ENCODE assay signal across 1 cellular context in the genomic region with DNA sequence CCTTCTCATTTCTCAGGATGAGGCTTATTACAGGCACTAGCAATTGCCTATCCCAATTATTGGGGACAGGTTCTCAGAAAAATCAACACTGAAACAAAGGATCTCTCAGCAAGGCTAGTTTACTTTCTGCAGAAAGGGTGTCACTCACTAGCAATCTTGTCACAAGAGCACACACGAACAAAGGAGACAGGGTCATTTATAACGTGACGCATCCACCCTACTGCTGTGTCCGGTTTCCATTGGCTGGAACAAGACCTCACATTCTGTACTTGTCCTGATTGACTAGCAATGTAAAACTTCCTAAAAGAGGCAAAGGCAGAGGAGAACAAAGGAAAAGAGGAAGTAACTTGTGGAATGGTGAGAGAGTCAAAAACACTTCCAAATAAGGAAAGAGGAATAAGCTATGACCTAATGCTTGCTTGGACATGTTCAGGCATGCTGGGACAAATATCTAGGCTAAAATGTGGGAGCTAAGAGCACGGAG.
A peak's percentile ranks its signal among the peaks of the same experiment; 100 is the strongest.
TF ChIP-seq lines count a peak whose summit lies in the region.

No MANE protein-coding gene starts in this region.

TF ChIP-seq in K562, 482 proteins besides CTCF, POLR2A, EP300 and RAD21 (continued from another document and continues in another):
- TF ChIP-seq, protein P1, sequence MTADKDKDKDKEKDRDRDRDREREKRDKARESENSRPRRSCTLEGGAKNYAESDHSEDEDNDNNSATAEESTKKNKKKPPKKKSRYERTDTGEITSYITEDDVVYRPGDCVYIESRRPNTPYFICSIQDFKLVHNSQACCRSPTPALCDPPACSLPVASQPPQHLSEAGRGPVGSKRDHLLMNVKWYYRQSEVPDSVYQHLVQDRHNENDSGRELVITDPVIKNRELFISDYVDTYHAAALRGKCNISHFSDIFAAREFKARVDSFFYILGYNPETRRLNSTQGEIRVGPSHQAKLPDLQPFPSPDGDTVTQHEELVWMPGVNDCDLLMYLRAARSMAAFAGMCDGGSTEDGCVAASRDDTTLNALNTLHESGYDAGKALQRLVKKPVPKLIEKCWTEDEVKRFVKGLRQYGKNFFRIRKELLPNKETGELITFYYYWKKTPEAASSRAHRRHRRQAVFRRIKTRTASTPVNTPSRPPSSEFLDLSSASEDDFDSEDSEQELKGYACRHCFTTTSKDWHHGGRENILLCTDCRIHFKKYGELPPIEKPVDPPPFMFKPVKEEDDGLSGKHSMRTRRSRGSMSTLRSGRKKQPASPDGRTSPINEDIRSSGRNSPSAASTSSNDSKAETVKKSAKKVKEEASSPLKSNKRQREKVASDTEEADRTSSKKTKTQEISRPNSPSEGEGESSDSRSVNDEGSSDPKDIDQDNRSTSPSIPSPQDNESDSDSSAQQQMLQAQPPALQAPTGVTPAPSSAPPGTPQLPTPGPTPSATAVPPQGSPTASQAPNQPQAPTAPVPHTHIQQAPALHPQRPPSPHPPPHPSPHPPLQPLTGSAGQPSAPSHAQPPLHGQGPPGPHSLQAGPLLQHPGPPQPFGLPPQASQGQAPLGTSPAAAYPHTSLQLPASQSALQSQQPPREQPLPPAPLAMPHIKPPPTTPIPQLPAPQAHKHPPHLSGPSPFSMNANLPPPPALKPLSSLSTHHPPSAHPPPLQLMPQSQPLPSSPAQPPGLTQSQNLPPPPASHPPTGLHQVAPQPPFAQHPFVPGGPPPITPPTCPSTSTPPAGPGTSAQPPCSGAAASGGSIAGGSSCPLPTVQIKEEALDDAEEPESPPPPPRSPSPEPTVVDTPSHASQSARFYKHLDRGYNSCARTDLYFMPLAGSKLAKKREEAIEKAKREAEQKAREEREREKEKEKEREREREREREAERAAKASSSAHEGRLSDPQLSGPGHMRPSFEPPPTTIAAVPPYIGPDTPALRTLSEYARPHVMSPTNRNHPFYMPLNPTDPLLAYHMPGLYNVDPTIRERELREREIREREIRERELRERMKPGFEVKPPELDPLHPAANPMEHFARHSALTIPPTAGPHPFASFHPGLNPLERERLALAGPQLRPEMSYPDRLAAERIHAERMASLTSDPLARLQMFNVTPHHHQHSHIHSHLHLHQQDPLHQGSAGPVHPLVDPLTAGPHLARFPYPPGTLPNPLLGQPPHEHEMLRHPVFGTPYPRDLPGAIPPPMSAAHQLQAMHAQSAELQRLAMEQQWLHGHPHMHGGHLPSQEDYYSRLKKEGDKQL (CRISPR knock-in tag; IDR thresholded peaks at IDR 0.05; ENCODE audit: borderline replicate concordance) = no peak
- TF ChIP-seq ZNF12 (CRISPR knock-in tag; IDR thresholded peaks at IDR 0.05) (no peak), E2F8 (IDR thresholded peaks at IDR 0.05; ENCODE audit: low read depth, partially characterized antibody) (no peak), ZNF644 (tag; IDR thresholded peaks at IDR 0.05; ENCODE audit: low read depth) (peak; percentile 55), ZEB2 (IDR thresholded peaks at IDR 0.05) (peak; percentile 93), SMAD2 (IDR thresholded peaks at IDR 0.05; ENCODE audit: low read depth, low read length) (no peak), SUPT5H (IDR thresholded peaks at IDR 0.05) (no peak), PRMT5 (CRISPR knock-in tag; IDR thresholded peaks at IDR 0.05) (no peak), TOE1 (IDR thresholded peaks at IDR 0.05; ENCODE audit: borderline replicate concordance) (no peak), TOE1 (CRISPR knock-in tag; IDR thresholded peaks at IDR 0.05; ENCODE audit: borderline replicate concordance, low read depth) (no peak), HSF4 (CRISPR knock-in tag; IDR thresholded peaks at IDR 0.05; ENCODE audit: borderline replicate concordance) (no peak), ZHX1 (conservative IDR thresholded peaks at IDR 0.05; ENCODE audit: low read length) (no peak), SREBF1 (IDR thresholded peaks at IDR 0.05; ENCODE audit: borderline replicate concordance, low read depth, low read length) (no peak), ZNF184 (CRISPR knock-in tag; IDR thresholded peaks at IDR 0.05) (no peak), SLC30A9 (CRISPR knock-in tag; IDR thresholded peaks at IDR 0.05) (no peak), CBFA2T2 (conservative IDR thresholded peaks at IDR 0.05) (no peak), ARID3B (CRISPR knock-in tag; IDR thresholded peaks at IDR 0.05; ENCODE audit: borderline replicate concordance) (no peak), TFAP4 (CRISPR knock-in tag; IDR thresholded peaks at IDR 0.05; ENCODE audit: borderline replicate concordance) (no peak), ZNF696 (CRISPR knock-in tag; conservative IDR thresholded peaks at IDR 0.05) (no peak), ZNF3 (CRISPR knock-in tag; IDR thresholded peaks at IDR 0.05) (no peak), EZH2 (IDR thresholded peaks at IDR 0.05; ENCODE audit: borderline replicate concordance, low read depth, low read length) (no peak)
- TF ChIP-seq, protein P2, sequence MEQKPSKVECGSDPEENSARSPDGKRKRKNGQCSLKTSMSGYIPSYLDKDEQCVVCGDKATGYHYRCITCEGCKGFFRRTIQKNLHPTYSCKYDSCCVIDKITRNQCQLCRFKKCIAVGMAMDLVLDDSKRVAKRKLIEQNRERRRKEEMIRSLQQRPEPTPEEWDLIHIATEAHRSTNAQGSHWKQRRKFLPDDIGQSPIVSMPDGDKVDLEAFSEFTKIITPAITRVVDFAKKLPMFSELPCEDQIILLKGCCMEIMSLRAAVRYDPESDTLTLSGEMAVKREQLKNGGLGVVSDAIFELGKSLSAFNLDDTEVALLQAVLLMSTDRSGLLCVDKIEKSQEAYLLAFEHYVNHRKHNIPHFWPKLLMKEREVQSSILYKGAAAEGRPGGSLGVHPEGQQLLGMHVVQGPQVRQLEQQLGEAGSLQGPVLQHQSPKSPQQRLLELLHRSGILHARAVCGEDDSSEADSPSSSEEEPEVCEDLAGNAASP (IDR thresholded peaks at IDR 0.05) = no peak
- TF ChIP-seq, protein P3, sequence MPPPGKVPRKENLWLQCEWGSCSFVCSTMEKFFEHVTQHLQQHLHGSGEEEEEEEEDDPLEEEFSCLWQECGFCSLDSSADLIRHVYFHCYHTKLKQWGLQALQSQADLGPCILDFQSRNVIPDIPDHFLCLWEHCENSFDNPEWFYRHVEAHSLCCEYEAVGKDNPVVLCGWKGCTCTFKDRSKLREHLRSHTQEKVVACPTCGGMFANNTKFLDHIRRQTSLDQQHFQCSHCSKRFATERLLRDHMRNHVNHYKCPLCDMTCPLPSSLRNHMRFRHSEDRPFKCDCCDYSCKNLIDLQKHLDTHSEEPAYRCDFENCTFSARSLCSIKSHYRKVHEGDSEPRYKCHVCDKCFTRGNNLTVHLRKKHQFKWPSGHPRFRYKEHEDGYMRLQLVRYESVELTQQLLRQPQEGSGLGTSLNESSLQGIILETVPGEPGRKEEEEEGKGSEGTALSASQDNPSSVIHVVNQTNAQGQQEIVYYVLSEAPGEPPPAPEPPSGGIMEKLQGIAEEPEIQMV (tag; conservative IDR thresholded peaks at IDR 0.05; ENCODE audit: low read depth) = 0 out of 2 replicates have a peak, but pooled peaks have one; percentile 47
- TF ChIP-seq, protein P4, sequence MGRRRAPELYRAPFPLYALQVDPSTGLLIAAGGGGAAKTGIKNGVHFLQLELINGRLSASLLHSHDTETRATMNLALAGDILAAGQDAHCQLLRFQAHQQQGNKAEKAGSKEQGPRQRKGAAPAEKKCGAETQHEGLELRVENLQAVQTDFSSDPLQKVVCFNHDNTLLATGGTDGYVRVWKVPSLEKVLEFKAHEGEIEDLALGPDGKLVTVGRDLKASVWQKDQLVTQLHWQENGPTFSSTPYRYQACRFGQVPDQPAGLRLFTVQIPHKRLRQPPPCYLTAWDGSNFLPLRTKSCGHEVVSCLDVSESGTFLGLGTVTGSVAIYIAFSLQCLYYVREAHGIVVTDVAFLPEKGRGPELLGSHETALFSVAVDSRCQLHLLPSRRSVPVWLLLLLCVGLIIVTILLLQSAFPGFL (CRISPR knock-in tag; IDR thresholded peaks at IDR 0.05) = no peak
- TF ChIP-seq, protein P5, sequence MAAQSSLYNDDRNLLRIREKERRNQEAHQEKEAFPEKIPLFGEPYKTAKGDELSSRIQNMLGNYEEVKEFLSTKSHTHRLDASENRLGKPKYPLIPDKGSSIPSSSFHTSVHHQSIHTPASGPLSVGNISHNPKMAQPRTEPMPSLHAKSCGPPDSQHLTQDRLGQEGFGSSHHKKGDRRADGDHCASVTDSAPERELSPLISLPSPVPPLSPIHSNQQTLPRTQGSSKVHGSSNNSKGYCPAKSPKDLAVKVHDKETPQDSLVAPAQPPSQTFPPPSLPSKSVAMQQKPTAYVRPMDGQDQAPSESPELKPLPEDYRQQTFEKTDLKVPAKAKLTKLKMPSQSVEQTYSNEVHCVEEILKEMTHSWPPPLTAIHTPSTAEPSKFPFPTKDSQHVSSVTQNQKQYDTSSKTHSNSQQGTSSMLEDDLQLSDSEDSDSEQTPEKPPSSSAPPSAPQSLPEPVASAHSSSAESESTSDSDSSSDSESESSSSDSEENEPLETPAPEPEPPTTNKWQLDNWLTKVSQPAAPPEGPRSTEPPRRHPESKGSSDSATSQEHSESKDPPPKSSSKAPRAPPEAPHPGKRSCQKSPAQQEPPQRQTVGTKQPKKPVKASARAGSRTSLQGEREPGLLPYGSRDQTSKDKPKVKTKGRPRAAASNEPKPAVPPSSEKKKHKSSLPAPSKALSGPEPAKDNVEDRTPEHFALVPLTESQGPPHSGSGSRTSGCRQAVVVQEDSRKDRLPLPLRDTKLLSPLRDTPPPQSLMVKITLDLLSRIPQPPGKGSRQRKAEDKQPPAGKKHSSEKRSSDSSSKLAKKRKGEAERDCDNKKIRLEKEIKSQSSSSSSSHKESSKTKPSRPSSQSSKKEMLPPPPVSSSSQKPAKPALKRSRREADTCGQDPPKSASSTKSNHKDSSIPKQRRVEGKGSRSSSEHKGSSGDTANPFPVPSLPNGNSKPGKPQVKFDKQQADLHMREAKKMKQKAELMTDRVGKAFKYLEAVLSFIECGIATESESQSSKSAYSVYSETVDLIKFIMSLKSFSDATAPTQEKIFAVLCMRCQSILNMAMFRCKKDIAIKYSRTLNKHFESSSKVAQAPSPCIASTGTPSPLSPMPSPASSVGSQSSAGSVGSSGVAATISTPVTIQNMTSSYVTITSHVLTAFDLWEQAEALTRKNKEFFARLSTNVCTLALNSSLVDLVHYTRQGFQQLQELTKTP (IDR thresholded peaks at IDR 0.05; ENCODE audit: low read depth in 1 of 2, partially characterized antibody in 2 of 2) = peak; percentile 43 to 74
- TF ChIP-seq, protein P6, sequence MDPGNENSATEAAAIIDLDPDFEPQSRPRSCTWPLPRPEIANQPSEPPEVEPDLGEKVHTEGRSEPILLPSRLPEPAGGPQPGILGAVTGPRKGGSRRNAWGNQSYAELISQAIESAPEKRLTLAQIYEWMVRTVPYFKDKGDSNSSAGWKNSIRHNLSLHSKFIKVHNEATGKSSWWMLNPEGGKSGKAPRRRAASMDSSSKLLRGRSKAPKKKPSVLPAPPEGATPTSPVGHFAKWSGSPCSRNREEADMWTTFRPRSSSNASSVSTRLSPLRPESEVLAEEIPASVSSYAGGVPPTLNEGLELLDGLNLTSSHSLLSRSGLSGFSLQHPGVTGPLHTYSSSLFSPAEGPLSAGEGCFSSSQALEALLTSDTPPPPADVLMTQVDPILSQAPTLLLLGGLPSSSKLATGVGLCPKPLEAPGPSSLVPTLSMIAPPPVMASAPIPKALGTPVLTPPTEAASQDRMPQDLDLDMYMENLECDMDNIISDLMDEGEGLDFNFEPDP (CRISPR knock-in tag; IDR thresholded peaks at IDR 0.05) = no peak
